8 cellular contexts compared by ENCODE assay signal in the genomic region with DNA sequence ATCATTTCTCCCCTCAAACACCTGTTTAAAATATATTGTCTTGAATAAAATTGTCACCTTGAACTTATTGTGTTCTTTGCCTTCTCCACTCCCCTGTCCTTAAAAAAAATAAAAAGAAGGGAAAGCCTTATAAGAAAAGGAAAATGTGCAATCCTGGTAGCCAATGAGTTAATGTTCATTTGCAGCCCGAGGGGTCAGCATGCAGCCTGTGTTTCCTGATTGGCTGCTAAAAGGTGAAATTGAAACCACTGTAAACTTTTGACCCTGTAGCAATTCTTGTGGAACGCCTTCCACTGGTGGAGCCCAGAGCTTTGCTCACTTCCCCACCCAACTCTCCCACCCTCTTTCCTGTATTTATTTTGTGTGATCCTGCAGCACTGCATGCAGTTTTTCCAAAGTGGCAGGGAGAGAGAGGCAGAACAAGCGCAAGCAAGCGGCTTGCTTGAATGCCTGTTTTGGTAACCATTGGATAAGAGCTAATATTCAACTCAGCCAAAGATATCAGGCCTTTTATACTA.
DNase-seq lines count a peak whose midpoint lies in the region; ATAC-seq and TF ChIP-seq lines count a peak whose summit lies in the region.

No MANE protein-coding gene starts in this region.

- intact Hi-C loops in left ventricle myocardium inferior (cut with micrococcal nuclease): no loop called here

- peak in 1 of 2 donors; percentile 39 for ATAC-seq in activated T-cell treated with anti-CD3 and anti-CD28 coated beads, Interleukin-2, amount 50 U/mL, for 72 hours (replicated peaks in 1 of 2)
- ATAC-seq in HG03097 (IDR thresholded peaks at IDR 0.05; ENCODE audit: low FRiP score, unreplicated experiment): peak; percentile 52

- H3K27me3 Mint-ChIP-seq in activated T-cell treated with anti-CD3 and anti-CD28 coated beads, Interleukin-2, amount 50 U/mL, for 72 hours (ENCODE audit: low read depth): no peaks in the 10 kb centered on the region

- H3K9me3 Mint-ChIP-seq in activated T-cell treated with anti-CD3 and anti-CD28 coated beads, Interleukin-2, amount 50 U/mL, for 72 hours: no peaks in the 10 kb centered on the region

- H3K4me3 Mint-ChIP-seq in activated T-cell treated with anti-CD3 and anti-CD28 coated beads, Interleukin-2, amount 50 U/mL, for 72 hours: peak overlapping the region; percentile 49 to 75

- H3K9me3 ChIP-seq in left ventricle myocardium inferior (replicated peaks): peaks cover 8% of the 10 kb centered on the region

- H3K27ac Mint-ChIP-seq in activated T-cell treated with anti-CD3 and anti-CD28 coated beads, Interleukin-2, amount 50 U/mL, for 72 hours: peak overlapping the region; percentile 80

- peak overlapping the region; percentile 84 for H3K27ac ChIP-seq in left ventricle myocardium inferior (replicated peaks)

- peaks cover 6% of the 10 kb centered on the region for H3K36me3 ChIP-seq in left ventricle myocardium inferior

- peaks cover 87% of the 10 kb centered on the region for H3K4me1 ChIP-seq in left ventricle myocardium inferior

- no peak for DNase-seq in activated T-cell treated with anti-CD3 and anti-CD28 coated beads, Interleukin-2, amount 50 U/mL, for 72 hours
- DNase-seq in activated T-cell treated with anti-CD3 and anti-CD28 coated beads for 4 hours: no peak
- peak; percentile 95 for DNase-seq in NCI-H69 (lab: John Stamatoyannopoulos, UW)
- peak; percentile 59 for DNase-seq in amniotic stem cell (lab: John Stamatoyannopoulos, UW)
- DNase-seq in left ventricle myocardium inferior: peak; percentile 42
- peak; percentile 95 for DNase-seq in renal cortical epithelial cell (ENCODE audit: low read depth)
- DNase-seq in activated CD8-positive, alpha-beta memory T cell treated with anti-CD3 and anti-CD28 coated beads, Interleukin-2, amount 50 U/mL, for 48 hours: no peak

- peak overlapping the region; percentile 50 for H3K4me3 ChIP-seq in left ventricle myocardium inferior

- TF ChIP-seq CTCF in left ventricle myocardium inferior (IDR thresholded peaks at IDR 0.05; ENCODE audit: borderline replicate concordance): no peak

- H3K36me3 Mint-ChIP-seq in activated T-cell treated with anti-CD3 and anti-CD28 coated beads, Interleukin-2, amount 50 U/mL, for 72 hours (ENCODE audit: insufficient read depth in 2 of 2): peaks cover 2 to 14% of the 10 kb centered on the region in 2 donors

- no peaks in the 10 kb centered on the region for H3K27me3 ChIP-seq in left ventricle myocardium inferior (ENCODE audit: low read depth)

- H3K4me1 Mint-ChIP-seq in activated T-cell treated with anti-CD3 and anti-CD28 coated beads, Interleukin-2, amount 50 U/mL, for 72 hours (ENCODE audit: low read depth): peaks cover 79% of the 10 kb centered on the region

Comparison
In these comparisons a context has a peak if more than half of its experiments do, and no peak if none do; other contexts are left out.
1. DNase-seq: peak in NCI-H69 (single experiment), amniotic stem cell (single experiment), left ventricle myocardium inferior (single experiment) and renal cortical epithelial cell (single experiment); none in activated T-cell treated with anti-CD3 and anti-CD28 coated beads, Interleukin-2, amount 50 U/mL, for 72 hours (0 of 2), activated T-cell treated with anti-CD3 and anti-CD28 coated beads for 4 hours (single experiment) and activated CD8-positive, alpha-beta memory T cell treated with anti-CD3 and anti-CD28 coated beads, Interleukin-2, amount 50 U/mL, for 48 hours (single experiment).